Comparison of ENCODE assay signal across 15 cellular contexts in genomic region chr18:48009116-48009825, GRCh38.
DNase-seq lines count a peak whose midpoint lies in the region; ATAC-seq and TF ChIP-seq lines count a peak whose summit lies in the region.
"Had no signal": no experiment of that assay in that cellular context is flagged by ENCODE, and none has a peak within 500 bp of the region (broad histone marks: within the 10 kb centered on the region; RNA-seq: fewer than 3 reads in every experiment).

No MANE protein-coding gene starts in this region.

- POLR2A ChIA-PET in activated CD4-positive, alpha-beta T cell treated with anti-CD3 and anti-CD28 coated beads for 36 hours (lab: Charles Lee): no interaction called here

- H3K4me1 Mint-ChIP-seq in activated CD4-positive, alpha-beta T cell treated with anti-CD3 and anti-CD28 coated beads for 36 hours: peaks cover 2% of the 10 kb centered on the region
- H3K4me1 Mint-ChIP-seq in effector memory CD8-positive, alpha-beta T cell (ENCODE audit: low read depth in 2 of 2): peaks cover 3 to 8% of the 10 kb centered on the region in 2 donors
- H3K4me1 Mint-ChIP-seq in neural progenitor cell: peaks cover 16% of the 10 kb centered on the region

- H3K9me3 Mint-ChIP-seq in activated CD4-positive, alpha-beta T cell treated with anti-CD3 and anti-CD28 coated beads for 36 hours (ENCODE audit: low read depth): peaks cover 4% of the 10 kb centered on the region
- H3K9me3 Mint-ChIP-seq in effector memory CD8-positive, alpha-beta T cell: no peaks in the 10 kb centered on the region
- H3K9me3 Mint-ChIP-seq in neural progenitor cell: peaks cover 18% of the 10 kb centered on the region

- H4K20me1 ChIP-seq in neural progenitor cell (ENCODE audit: low read depth): no peaks in the 10 kb centered on the region

- CTCF ChIA-PET in activated CD4-positive, alpha-beta T cell treated with anti-CD3 and anti-CD28 coated beads for 36 hours (lab: Charles Lee): interaction anchor here (0.9 kb wide), 1 partner anchor 13 kb away, joined by 3 read pairs; no protein-coding TSS in a partner anchor

- no peak for DNase-seq in activated CD4-positive, alpha-beta T cell treated with anti-CD3 and anti-CD28 coated beads for 36 hours
- DNase-seq in activated CD4-positive, alpha-beta T cell treated with anti-CD3 and anti-CD28 coated beads, Interleukin-2, amount 50 U/mL, for 48 hours: no peak
- DNase-seq in NCI-H69 (lab: John Stamatoyannopoulos, UW): peak; percentile 49
- no peak for DNase-seq in effector memory CD8-positive, alpha-beta T cell
- no peak for DNase-seq in neural progenitor cell (ENCODE audit: low spot score)
- no peak for DNase-seq in effector CD8-positive, alpha-beta T cell (lab: John Stamatoyannopoulos, UW)
- DNase-seq: activated gamma-delta T cell, heart left ventricle, left cardiac atrium, thyroid gland had no signal

- no peaks in the 10 kb centered on the region for H3K27me3 ChIP-seq in neural progenitor cell
- H3K27me3 ChIP-seq: heart left ventricle, SJSA1, thyroid gland had no signal

- H3K36me3 ChIP-seq in neural progenitor cell: no peaks in the 10 kb centered on the region
- H3K36me3 ChIP-seq: heart left ventricle, SJSA1, thyroid gland had no signal

- H3K4me1 ChIP-seq in neural progenitor cell: peaks cover 34% of the 10 kb centered on the region

- peak overlapping the region; percentile 53 for H3K4me3 Mint-ChIP-seq in activated CD4-positive, alpha-beta T cell treated with anti-CD3 and anti-CD28 coated beads for 36 hours
- peak overlapping the region; percentile 71 to 74 for H3K4me3 Mint-ChIP-seq in effector memory CD8-positive, alpha-beta T cell
- H3K4me3 Mint-ChIP-seq in neural progenitor cell: peak overlapping the region; percentile 79

- ATAC-seq in activated CD4-positive, alpha-beta T cell treated with anti-CD3 and anti-CD28 coated beads for 36 hours: no peak
- ATAC-seq in effector memory CD8-positive, alpha-beta T cell (replicated peaks): no peak
- ATAC-seq in esophagus mucosa (no peak), GM18867 (IDR thresholded peaks at IDR 0.05; ENCODE audit: unreplicated experiment) (no peak)

- H3K27me3 Mint-ChIP-seq in activated CD4-positive, alpha-beta T cell treated with anti-CD3 and anti-CD28 coated beads for 36 hours: peaks cover 32% of the 10 kb centered on the region
- peaks cover 44 to 45% of the 10 kb centered on the region in 2 donors for H3K27me3 Mint-ChIP-seq in effector memory CD8-positive, alpha-beta T cell
- peaks cover 12% of the 10 kb centered on the region for H3K27me3 Mint-ChIP-seq in neural progenitor cell (ENCODE audit: insufficient read depth, low read depth)

- intact Hi-C loops in activated CD4-positive, alpha-beta T cell treated with anti-CD3 and anti-CD28 coated beads for 36 hours (cut with DNase I, micrococcal nuclease): loop anchor here in 1 of 2 experiments (5.0 kb wide), 1 partner anchor 77 kb away; the partner anchor contains the start of gene SMAD2

- H3K9ac ChIP-seq in neural progenitor cell: no peak overlapping the region

- H3K79me2 ChIP-seq in neural progenitor cell (ENCODE audit: low read depth): no peaks in the 10 kb centered on the region

- no peak overlapping the region for H2AFZ ChIP-seq in neural progenitor cell (replicated peaks)

- no peaks in the 10 kb centered on the region for H3K9me3 ChIP-seq in neural progenitor cell (ENCODE audit: low read depth)
- H3K9me3 ChIP-seq: heart left ventricle, SJSA1, thyroid gland had no signal

- peak overlapping the region; percentile 90 for H3K4me2 ChIP-seq in neural progenitor cell

- peaks cover 43% of the 10 kb centered on the region for H3F3A ChIP-seq in neural progenitor cell (ENCODE audit: low read depth)

- no peak for TF ChIP-seq CTCF in neural progenitor cell (IDR thresholded peaks at IDR 0.05)

- no peak overlapping the region for H3K4me3 ChIP-seq in neural progenitor cell

- no peak overlapping the region for H3K27ac Mint-ChIP-seq in activated CD4-positive, alpha-beta T cell treated with anti-CD3 and anti-CD28 coated beads for 36 hours
- H3K27ac Mint-ChIP-seq in effector memory CD8-positive, alpha-beta T cell: no peak overlapping the region
- H3K27ac Mint-ChIP-seq in neural progenitor cell: no peak overlapping the region

- H3K27ac ChIP-seq in neural progenitor cell: no peak overlapping the region
- H3K27ac ChIP-seq: epithelial cell of prostate, SJSA1, VCaP had no signal

- H3K36me3 Mint-ChIP-seq in activated CD4-positive, alpha-beta T cell treated with anti-CD3 and anti-CD28 coated beads for 36 hours (ENCODE audit: low read depth): no peaks in the 10 kb centered on the region
- H3K36me3 Mint-ChIP-seq in effector memory CD8-positive, alpha-beta T cell (ENCODE audit: insufficient read depth): no peaks in the 10 kb centered on the region
- H3K36me3 Mint-ChIP-seq in neural progenitor cell: peaks cover 2% of the 10 kb centered on the region
